ENCODE assay signal across 8 cellular contexts in genomic region chr12:121096199-121096798, GRCh38. TPM values are rescaled to one million over a fixed set of nuclear protein-coding genes. Genes with fewer than 3 reads are reported as not detected.
A peak's percentile ranks its signal among the peaks of the same experiment; 100 is the strongest.
DNase-seq lines count a peak whose midpoint lies in the region; ATAC-seq, FAIRE-seq and TF ChIP-seq lines count a peak whose summit lies in the region.

No MANE protein-coding gene starts in this region.

- TF ChIP-seq CTCF in NB4 (IDR thresholded peaks at IDR 0.05; ENCODE audit: low read depth, low read length), result no peak
- no peak for TF ChIP-seq CTCF in kidney (IDR thresholded peaks at IDR 0.05; ENCODE audit: borderline replicate concordance, extremely low read depth, insufficient read depth)

- intact Hi-C loops in kidney (cut with DNase I), result no loop called here

- FAIRE-seq in kidney (lab: Jason Lieb, UNC) (no peak), GM12892 (lab: Jason Lieb, UNC) (no peak)

- no peaks in the 10 kb centered on the region for H3K9me3 ChIP-seq in skeletal muscle satellite cell (replicated peaks; ENCODE audit: low read length)
- H3K9me3 ChIP-seq in kidney (ENCODE audit: control insufficient read depth in 1 of 2, low read length in 2 of 2), result peaks cover 0 to 5% of the 10 kb centered on the region in 2 donors

- H3K9me3 Mint-ChIP-seq in T-helper 2 cell treated with Interferon-gamma antibody and Interleukin-4, amounts not matched to agents 5 μg/mL and 100 μg/mL, for 36 hours, result peaks cover 8% of the 10 kb centered on the region
- peaks cover 3% of the 10 kb centered on the region for H3K9me3 Mint-ChIP-seq in central memory CD8-positive, alpha-beta T cell

- H3K4me3 ChIP-seq in NB4 (ENCODE audit: low read depth, low read length) (peak overlapping the region; percentile 61), skeletal muscle satellite cell (ENCODE audit: low read length) (peak overlapping the region; percentile 68), kidney (ENCODE audit: low read length in 2 of 2) (no peak overlapping the region)

- H3K27me3 Mint-ChIP-seq in T-helper 2 cell treated with Interferon-gamma antibody and Interleukin-4, amounts not matched to agents 5 μg/mL and 100 μg/mL, for 36 hours (ENCODE audit: low read depth), result peaks cover 16% of the 10 kb centered on the region
- peaks cover 10% of the 10 kb centered on the region for H3K27me3 Mint-ChIP-seq in central memory CD8-positive, alpha-beta T cell

- no peak for ATAC-seq in central memory CD8-positive, alpha-beta T cell (replicated peaks; ENCODE audit: extremely low read depth, poor library complexity, severe bottlenecking)
- ATAC-seq in HG03565 (IDR thresholded peaks at IDR 0.05; ENCODE audit: unreplicated experiment), result no peak

- H3K27ac Mint-ChIP-seq in T-helper 2 cell treated with Interferon-gamma antibody and Interleukin-4, amounts not matched to agents 5 μg/mL and 100 μg/mL, for 36 hours, result peak overlapping the region; percentile 71
- H3K27ac Mint-ChIP-seq in central memory CD8-positive, alpha-beta T cell (ENCODE audit: low read depth), result peak overlapping the region; percentile 66

- H3K36me3 Mint-ChIP-seq in T-helper 2 cell treated with Interferon-gamma antibody and Interleukin-4, amounts not matched to agents 5 μg/mL and 100 μg/mL, for 36 hours (ENCODE audit: low read depth), result peaks cover 2% of the 10 kb centered on the region
- H3K36me3 Mint-ChIP-seq in central memory CD8-positive, alpha-beta T cell (ENCODE audit: insufficient read depth), result peaks cover 4% of the 10 kb centered on the region

- H3K4me1 ChIP-seq in skeletal muscle satellite cell (ENCODE audit: control insufficient read depth, insufficient read depth, low read length) (peaks cover 6% of the 10 kb centered on the region), kidney (ENCODE audit: control insufficient read depth in 1 of 2, insufficient read depth in 1 of 2, low read depth in 1 of 2, low read length in 2 of 2) (peaks cover 3 to 4% of the 10 kb centered on the region in 2 donors)

- peaks cover 25% of the 10 kb centered on the region for H3K4me1 Mint-ChIP-seq in T-helper 2 cell treated with Interferon-gamma antibody and Interleukin-4, amounts not matched to agents 5 μg/mL and 100 μg/mL, for 36 hours (ENCODE audit: low read depth)
- peaks cover 45% of the 10 kb centered on the region for H3K4me1 Mint-ChIP-seq in central memory CD8-positive, alpha-beta T cell

- DNase-seq in T-helper 2 cell treated with Interferon-gamma antibody and Interleukin-4, amounts not matched to agents 5 μg/mL and 100 μg/mL, for 36 hours (ENCODE audit: low spot score), result no peak
- DNase-seq in T-helper 2 cell (no peak), NB4 (ENCODE audit: low read depth) (peak; percentile 75), kidney (no peak), GM12892 (ENCODE audit: insufficient read length) (no peak)
- DNase-seq in central memory CD8-positive, alpha-beta T cell (ENCODE audit: low spot score in 2 of 2), result no peak

- H3K36me3 ChIP-seq in skeletal muscle satellite cell (ENCODE audit: insufficient read depth, low read length), result no peaks in the 10 kb centered on the region
- H3K36me3 ChIP-seq in kidney (ENCODE audit: control insufficient read depth in 1 of 2, insufficient read depth in 2 of 2, low read length in 2 of 2), result no peaks in the 10 kb centered on the region

- TF ChIP-seq POLR2A in NB4 (IDR thresholded peaks at IDR 0.05; ENCODE audit: extremely low read depth, insufficient read length) (no peak), GM12892 (IDR thresholded peaks at IDR 0.05; ENCODE audit: low read depth, low read length) (no peak)

- H3K27ac ChIP-seq in kidney (ENCODE audit: low read depth in 2 of 2, low read length in 2 of 2), result no peak overlapping the region

- peak overlapping the region; percentile 90 for H3K4me3 Mint-ChIP-seq in T-helper 2 cell treated with Interferon-gamma antibody and Interleukin-4, amounts not matched to agents 5 μg/mL and 100 μg/mL, for 36 hours
- H3K4me3 Mint-ChIP-seq in central memory CD8-positive, alpha-beta T cell, result peak overlapping the region; percentile 76

- peak overlapping the region; percentile 79 for H3K4me2 ChIP-seq in skeletal muscle satellite cell (ENCODE audit: low read length)

- H3K27me3 ChIP-seq in skeletal muscle satellite cell (ENCODE audit: control insufficient read depth, insufficient read depth, low read length), result peaks cover 22% of the 10 kb centered on the region

- H3K9ac ChIP-seq in skeletal muscle satellite cell (ENCODE audit: low read depth, low read length), result no peak overlapping the region
- H3K9ac ChIP-seq in kidney (ENCODE audit: low read length in 2 of 2), result no peak overlapping the region

RNA-seq across cellular contexts. Expression of gene P2RX7, which starts 36.4 kb away (rescaled TPM):
- 0.22 and 0.25 TPM in 2 replicates for total RNA-seq in skeletal muscle satellite cell (2012; rRNA removed)
- 3.5 TPM for total RNA-seq in kidney
- 0.45 TPM for polyA plus RNA-seq in kidney (ENCODE audit: insufficient read depth, low read depth, low replicate concordance)
- polyA plus RNA-seq in GM12892 (2012; ENCODE audit: missing spikeins), result 1.3 TPM

RNA-seq across cellular contexts. Expression of gene OASL, which starts 57.3 kb away (rescaled TPM):
- total RNA-seq in skeletal muscle satellite cell (2012; rRNA removed), result 0.66 and 1.3 TPM in 2 replicates
- total RNA-seq in kidney, result 1.0 TPM
- polyA plus RNA-seq in kidney (ENCODE audit: insufficient read depth, low read depth, low replicate concordance), result 1.0 TPM
- polyA plus RNA-seq in GM12892 (2012; ENCODE audit: missing spikeins), result 2.7 TPM

Comparison
In these comparisons a context has a peak if more than half of its experiments do, and no peak if none do; other contexts are left out.
1. H3K4me3 ChIP-seq: peak in NB4 (single experiment) and skeletal muscle satellite cell (single experiment); none in kidney (0 of 2).